ENCODE assay signal across 20 cellular contexts in the genomic region with DNA sequence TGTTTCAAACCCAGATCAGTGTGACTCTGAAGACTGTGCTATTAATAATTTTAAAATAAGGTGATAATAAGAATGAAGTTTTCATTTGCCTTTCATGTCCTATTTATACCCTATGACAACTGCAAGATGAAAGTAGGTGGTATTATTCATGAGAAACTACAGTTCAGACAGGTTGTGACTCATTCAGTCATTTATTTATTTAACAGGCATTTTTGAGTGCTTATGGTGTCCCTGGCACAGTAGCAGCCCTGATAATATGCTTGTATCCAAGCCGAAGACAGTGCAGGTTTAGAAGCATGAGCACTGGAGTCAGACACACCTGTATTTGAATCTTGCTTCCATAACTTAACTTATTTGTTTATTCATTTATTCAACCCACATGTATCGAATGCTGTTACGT.
DNase-seq lines count a peak whose midpoint lies in the region; ATAC-seq, FAIRE-seq and TF ChIP-seq lines count a peak whose summit lies in the region.
"Had no signal": no experiment of that assay in that cellular context is flagged by ENCODE, and none has a peak within 500 bp of the region (broad histone marks: within the 10 kb centered on the region; RNA-seq: fewer than 3 reads in every experiment).

No MANE protein-coding gene starts in this region.

- H3K9ac ChIP-seq in endothelial cell of umbilical vein (replicated peaks; ENCODE audit: extremely low read depth, insufficient read depth, low read length) = no peak overlapping the region

- no peak overlapping the region for H3K27ac Mint-ChIP-seq in GM23338
- H3K27ac Mint-ChIP-seq: activated CD8-positive, alpha-beta T cell treated with anti-CD3 and anti-CD28 coated beads, Interleukin-2, amount 10 ng/mL, durations not matched to agents 7 days and 5 days; natural killer cell treated with Interleukin-12 subunit alpha and Interleukin-12 subunit beta and Interleukin-15 and Interleukin-18, amount 100 ng/mL, for 72 hours; stimulated activated memory B cell treated with anti-CD40 and anti-IgM and Interleukin-4, amounts not matched to agents 10 μg/mL and 1 μg/mL and 100 μg/mL, for 72 hours had no signal

- no peaks in the 10 kb centered on the region for H3K79me2 ChIP-seq in endothelial cell of umbilical vein (ENCODE audit: control insufficient read depth, insufficient read depth, low read length)
- H3K79me2 ChIP-seq in GM23338 (replicated peaks; ENCODE audit: insufficient read depth) = no peaks in the 10 kb centered on the region

- H3F3A ChIP-seq in GM23338 (replicated peaks; ENCODE audit: low read depth) = no peaks in the 10 kb centered on the region

- peak; percentile 80 for FAIRE-seq in endothelial cell of umbilical vein (lab: Jason Lieb, UNC)
- FAIRE-seq: TTC549 had no signal

- H3K9me1 ChIP-seq in endothelial cell of umbilical vein (replicated peaks; ENCODE audit: control insufficient read depth, extremely low read depth, insufficient read depth, low read length) = no peaks in the 10 kb centered on the region

- H3K9me2 ChIP-seq in GM23338 (ENCODE audit: insufficient read depth) = no peaks in the 10 kb centered on the region

- CTCF ChIA-PET in endothelial cell of umbilical vein (lab: Charles Lee) = no interaction called here

- H3K27ac ChIP-seq in endothelial cell of umbilical vein (ENCODE audit: insufficient read depth, low read depth, low read length) (no peak overlapping the region), GM23338 (ENCODE audit: low read depth) (no peak overlapping the region)
- H3K27ac ChIP-seq: upper lobe of right lung had no signal

- H4K20me1 ChIP-seq in endothelial cell of umbilical vein (replicated peaks; ENCODE audit: control insufficient read depth, extremely low read depth, insufficient read depth, low read length) (no peaks in the 10 kb centered on the region), GM23338 (replicated peaks; ENCODE audit: insufficient read depth) (peaks cover 3% of the 10 kb centered on the region; the same call in 1 of the 2 replicates)

- no peak overlapping the region for H3K4me3 Mint-ChIP-seq in GM23338
- H3K4me3 Mint-ChIP-seq: activated CD8-positive, alpha-beta T cell treated with anti-CD3 and anti-CD28 coated beads, Interleukin-2, amount 10 ng/mL, durations not matched to agents 7 days and 5 days; natural killer cell treated with Interleukin-12 subunit alpha and Interleukin-12 subunit beta and Interleukin-15 and Interleukin-18, amount 100 ng/mL, for 72 hours; stimulated activated memory B cell treated with anti-CD40 and anti-IgM and Interleukin-4, amounts not matched to agents 10 μg/mL and 1 μg/mL and 100 μg/mL, for 72 hours had no signal

- no peak overlapping the region for H3K4me3 ChIP-seq in endothelial cell of umbilical vein (replicated peaks in 1 of 3; ENCODE audit: insufficient read depth in 1 of 3, low read depth in 1 of 3, low read length in 3 of 3)
- no peak overlapping the region for H3K4me3 ChIP-seq in GM23338
- no peak overlapping the region for H3K4me3 ChIP-seq in BE2C (ENCODE audit: low read depth, low read length)
- H3K4me3 ChIP-seq: upper lobe of right lung had no signal

- POLR2A ChIA-PET in endothelial cell of umbilical vein (lab: Charles Lee) = no interaction called here

- dilution Hi-C loops in endothelial cell of umbilical vein (cut with MboI; ENCODE audit: extremely low pct_ligation_motif_present, low sequenced_read_pairs) = no loop called here

- no peaks in the 10 kb centered on the region for H3K36me3 Mint-ChIP-seq in GM23338 (ENCODE audit: low read depth)
- H3K36me3 Mint-ChIP-seq: natural killer cell treated with Interleukin-12 subunit alpha and Interleukin-12 subunit beta and Interleukin-15 and Interleukin-18, amount 100 ng/mL, for 72 hours; stimulated activated memory B cell treated with anti-CD40 and anti-IgM and Interleukin-4, amounts not matched to agents 10 μg/mL and 1 μg/mL and 100 μg/mL, for 72 hours had no signal

- TF ChIP-seq POLR2A in endothelial cell of umbilical vein (IDR thresholded peaks at IDR 0.05; ENCODE audit: low read depth, low read length) = no peak

- no peaks in the 10 kb centered on the region for H3K36me3 ChIP-seq in endothelial cell of umbilical vein (ENCODE audit: control insufficient read depth in 2 of 2, extremely low read depth in 1 of 2, insufficient read depth in 2 of 2, low read length in 2 of 2)
- no peaks in the 10 kb centered on the region for H3K36me3 ChIP-seq in GM23338 (ENCODE audit: insufficient read depth)
- H3K36me3 ChIP-seq in BE2C = no peaks in the 10 kb centered on the region
- H3K36me3 ChIP-seq: upper lobe of right lung had no signal

- H3K27me3 ChIP-seq in endothelial cell of umbilical vein (ENCODE audit: control insufficient read depth in 2 of 2, insufficient read depth in 2 of 2, low read length in 2 of 2) = no peaks in the 10 kb centered on the region
- peaks cover 85% of the 10 kb centered on the region for H3K27me3 ChIP-seq in GM23338 (ENCODE audit: insufficient read depth)
- no peaks in the 10 kb centered on the region for H3K27me3 ChIP-seq in BE2C
- H3K27me3 ChIP-seq: upper lobe of right lung had no signal

- H2AFZ ChIP-seq in endothelial cell of umbilical vein (ENCODE audit: low read depth, low read length) (no peak overlapping the region), GM23338 (no peak overlapping the region)

- H3K4me1 ChIP-seq in endothelial cell of umbilical vein (ENCODE audit: control insufficient read depth, extremely low read depth, insufficient read depth, low read length) = peaks cover 52% of the 10 kb centered on the region
- peaks cover 10% of the 10 kb centered on the region; the same call in 1 of the 2 replicates for H3K4me1 ChIP-seq in GM23338 (ENCODE audit: insufficient read depth)
- H3K4me1 ChIP-seq in BE2C = no peaks in the 10 kb centered on the region

- peaks cover 19% of the 10 kb centered on the region for H3K4me1 Mint-ChIP-seq in GM23338

- intact Hi-C loops in endothelial cell of umbilical vein (cut with micrococcal nuclease) = no loop called here

- no peak for ATAC-seq in GM23338
- ATAC-seq: activated CD8-positive, alpha-beta T cell treated with anti-CD3 and anti-CD28 coated beads, Interleukin-2, amount 10 ng/mL, durations not matched to agents 7 days and 5 days; left lobe of liver; natural killer cell treated with Interleukin-12 subunit alpha and Interleukin-12 subunit beta and Interleukin-15 and Interleukin-18, amount 100 ng/mL, for 72 hours; sciatic nerve; stimulated activated memory B cell treated with anti-CD40 and anti-IgM and Interleukin-4, amounts not matched to agents 10 μg/mL and 1 μg/mL and 100 μg/mL, for 72 hours; upper lobe of right lung had no signal

- H3K4me2 ChIP-seq in endothelial cell of umbilical vein (ENCODE audit: insufficient read depth, low read length) (peak overlapping the region; percentile 54), GM23338 (no peak overlapping the region)

- no peaks in the 10 kb centered on the region; the same call in 2 of the 3 replicates for H3K9me3 Mint-ChIP-seq in GM23338
- H3K9me3 Mint-ChIP-seq: natural killer cell treated with Interleukin-12 subunit alpha and Interleukin-12 subunit beta and Interleukin-15 and Interleukin-18, amount 100 ng/mL, for 72 hours; stimulated activated memory B cell treated with anti-CD40 and anti-IgM and Interleukin-4, amounts not matched to agents 10 μg/mL and 1 μg/mL and 100 μg/mL, for 72 hours had no signal

- BruUV-seq in endothelial cell of umbilical vein (replicated peaks; lab: Mats Ljungman, UMichigan) = no TSS peak

- no peak for TF ChIP-seq CTCF in endothelial cell of umbilical vein (IDR thresholded peaks at IDR 0.05; ENCODE audit: extremely low read depth in 1 of 2, insufficient read depth in 1 of 2, low read depth in 1 of 2, low read length in 2 of 2)
- TF ChIP-seq CTCF in GM23338 (conservative IDR thresholded peaks at IDR 0.05; ENCODE audit: low read depth in 2 of 2) = no peak
- no peak for TF ChIP-seq CTCF in BE2C (IDR thresholded peaks at IDR 0.05; ENCODE audit: low read depth, low read length)

- DNase-seq in EL (peak; percentile 28), NCI-H526 (lab: John Stamatoyannopoulos, UW) (peak; percentile 56 to 72), endothelial cell of umbilical vein (ENCODE audit: low read depth, low spot score) (peak; percentile 74), non-pigmented ciliary epithelial cell (ENCODE audit: low read depth) (peak; percentile 47), GM23338 (ENCODE audit: low spot score) (no peak), NCI-H2107 treated with DMSO at 0.1 percent for 48 hours (lab: John Stamatoyannopoulos, UW; ENCODE audit: unreplicated experiment) (no peak), BE2C (no peak)
- no peak for DNase-seq in activated naive CD4-positive, alpha-beta T cell treated with Interleukin-2 at 50 U/mL for 16 hours
- DNase-seq: activated CD8-positive, alpha-beta T cell treated with anti-CD3 and anti-CD28 coated beads, Interleukin-2, amount 10 ng/mL, durations not matched to agents 7 days and 5 days; activated effector memory CD4-positive, alpha-beta T cell treated with Interleukin-2 at 50 U/mL for 16 hours; C1 segment of cervical spinal cord; effector CD8-positive, alpha-beta T cell; NCI-H1930; NCI-H774; upper lobe of right lung had no signal

- peaks cover 54% of the 10 kb centered on the region for H3K27me3 Mint-ChIP-seq in GM23338 (ENCODE audit: insufficient read depth, low read depth, poor library complexity)
- H3K27me3 Mint-ChIP-seq: natural killer cell treated with Interleukin-12 subunit alpha and Interleukin-12 subunit beta and Interleukin-15 and Interleukin-18, amount 100 ng/mL, for 72 hours; stimulated activated memory B cell treated with anti-CD40 and anti-IgM and Interleukin-4, amounts not matched to agents 10 μg/mL and 1 μg/mL and 100 μg/mL, for 72 hours had no signal

- no peaks in the 10 kb centered on the region for H3K9me3 ChIP-seq in endothelial cell of umbilical vein (replicated peaks; ENCODE audit: control insufficient read depth, insufficient read depth, low read length)
- H3K9me3 ChIP-seq in BE2C = no peaks in the 10 kb centered on the region
- H3K9me3 ChIP-seq: upper lobe of right lung had no signal

TF ChIP-seq in endothelial cell of umbilical vein, 7 proteins besides CTCF, POLR2A, EP300 and RAD21 (continues in another document):
- TF ChIP-seq, protein P1, sequence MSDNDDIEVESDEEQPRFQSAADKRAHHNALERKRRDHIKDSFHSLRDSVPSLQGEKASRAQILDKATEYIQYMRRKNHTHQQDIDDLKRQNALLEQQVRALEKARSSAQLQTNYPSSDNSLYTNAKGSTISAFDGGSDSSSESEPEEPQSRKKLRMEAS (IDR thresholded peaks at IDR 0.05; ENCODE audit: insufficient read depth, insufficient read length) = no peak
- TF ChIP-seq FOS (IDR thresholded peaks at IDR 0.05; ENCODE audit: borderline replicate concordance, insufficient read depth, low read length) (peak; percentile 76), GATA2 (IDR thresholded peaks at IDR 0.05; ENCODE audit: insufficient read depth, insufficient read length, low read depth, low read length) (no peak)

Comparison
In these comparisons a context has a peak if more than half of its experiments do, and no peak if none do; other contexts are left out.
1. DNase-seq: peak in EL (single experiment), NCI-H526 (2 of 2), endothelial cell of umbilical vein (single experiment) and non-pigmented ciliary epithelial cell (single experiment); none in GM23338 (single experiment), activated naive CD4-positive, alpha-beta T cell treated with Interleukin-2 at 50 U/mL for 16 hours (single experiment), NCI-H2107 treated with DMSO at 0.1 percent for 48 hours (single experiment) and BE2C (single experiment).